In genomic region chr7:42014625-42015412, GRCh38 we compare ENCODE assay signal across 8 cellular contexts.
DNase-seq lines count a peak whose midpoint lies in the region; ATAC-seq and TF ChIP-seq lines count a peak whose summit lies in the region.

No MANE protein-coding gene starts in this region.

- ATAC-seq in GM21390 (IDR thresholded peaks at IDR 0.05; ENCODE audit: unreplicated experiment) (no peak), HG02763 (IDR thresholded peaks at IDR 0.05; ENCODE audit: unreplicated experiment) (no peak)

- H3K79me2 ChIP-seq in OCI-LY3 (ENCODE audit: low read length), result no peaks in the 10 kb centered on the region

- peaks cover 18% of the 10 kb centered on the region for H3K9me3 Mint-ChIP-seq in chondrocyte (ENCODE audit: low read depth)

- no peak overlapping the region for H3K4me3 Mint-ChIP-seq in chondrocyte (ENCODE audit: unreplicated experiment)

- peaks cover 9% of the 10 kb centered on the region for H3K4me1 Mint-ChIP-seq in chondrocyte (ENCODE audit: low read depth)

- H3K27ac Mint-ChIP-seq in chondrocyte (ENCODE audit: unreplicated experiment), result no peak overlapping the region

- no peaks in the 10 kb centered on the region for H3K27me3 Mint-ChIP-seq in chondrocyte (ENCODE audit: low read depth)

- TF ChIP-seq CTCF in AG04449 (IDR thresholded peaks at IDR 0.05; ENCODE audit: insufficient read depth, low read length, missing control alignments) (peak; percentile 56), GM12874 (IDR thresholded peaks at IDR 0.05; ENCODE audit: insufficient read depth, low read depth, low read length) (peak; percentile 72), OCI-LY3 (IDR thresholded peaks at IDR 0.05; ENCODE audit: low read depth, low read length) (peak; percentile 82), chondrocyte (IDR thresholded peaks at IDR 0.05) (peak; percentile 81)

- H3K9ac ChIP-seq in OCI-LY3 (ENCODE audit: low read length) (no peak overlapping the region), muscle layer of colon (ENCODE audit: low read length) (no peak overlapping the region)

- no peak for DNase-seq in AG04449 (ENCODE audit: low read depth, low spot score)
- no peak for DNase-seq in chondrocyte (ENCODE audit: low spot score)
- DNase-seq in cortex of kidney (lab: John Stamatoyannopoulos, UW), result no peak

- H3K9me3 ChIP-seq in OCI-LY3 (ENCODE audit: insufficient read depth, low read length), result no peaks in the 10 kb centered on the region
- H3K9me3 ChIP-seq in muscle layer of colon (ENCODE audit: low read length), result no peaks in the 10 kb centered on the region

- H3K36me3 ChIP-seq in OCI-LY3 (replicated peaks; ENCODE audit: low read depth, low read length) (no peaks in the 10 kb centered on the region), muscle layer of colon (ENCODE audit: insufficient read depth, low read length) (peaks cover 14% of the 10 kb centered on the region)

- H3K27ac ChIP-seq in OCI-LY3 (ENCODE audit: low read length) (no peak overlapping the region), muscle layer of colon (ENCODE audit: low read depth, low read length) (peak overlapping the region; percentile 4)

- H3K4me3 ChIP-seq in AG04449 (ENCODE audit: low read depth, low read length), result no peak overlapping the region
- H3K4me3 ChIP-seq in OCI-LY3 (ENCODE audit: low read length), result no peak overlapping the region
- no peak overlapping the region for H3K4me3 ChIP-seq in muscle layer of colon (ENCODE audit: low read depth in 1 of 2, low read length in 2 of 2)

- POLR2A ChIA-PET in AG04449 (lab: Yijun Ruan, JAX), result no interaction called here

- CTCF ChIA-PET in AG04449 (lab: Yijun Ruan, JAX), result interaction anchor here (0.7 to 2.6 kb wide), 9 partner anchors 12 to 210 kb away, joined by 3 to 7 read pairs (median 3); no protein-coding TSS in a partner anchor

- peaks cover 4% of the 10 kb centered on the region; the same call in 1 of the 2 replicates for H3K27me3 ChIP-seq in OCI-LY3 (ENCODE audit: low read depth, low read length)
- H3K27me3 ChIP-seq in muscle layer of colon (ENCODE audit: control insufficient read depth in 1 of 2, insufficient read depth in 2 of 2, low read length in 2 of 2), result no peaks in the 10 kb centered on the region

- H2AFZ ChIP-seq in OCI-LY3 (ENCODE audit: low read depth, low read length), result no peak overlapping the region

- H4K20me1 ChIP-seq in OCI-LY3 (ENCODE audit: insufficient read depth, low read length), result no peaks in the 10 kb centered on the region

- peaks cover 18% of the 10 kb centered on the region for H3K36me3 Mint-ChIP-seq in chondrocyte (ENCODE audit: low read depth)

- no peaks in the 10 kb centered on the region for H3K4me1 ChIP-seq in OCI-LY3 (ENCODE audit: low read length)
- H3K4me1 ChIP-seq in muscle layer of colon (ENCODE audit: insufficient read depth, low read length), result peaks cover 27% of the 10 kb centered on the region

- no peak overlapping the region for H3K4me2 ChIP-seq in OCI-LY3 (ENCODE audit: low read length)
